ENCODE assay signal across 9 cellular contexts in the genomic region with DNA sequence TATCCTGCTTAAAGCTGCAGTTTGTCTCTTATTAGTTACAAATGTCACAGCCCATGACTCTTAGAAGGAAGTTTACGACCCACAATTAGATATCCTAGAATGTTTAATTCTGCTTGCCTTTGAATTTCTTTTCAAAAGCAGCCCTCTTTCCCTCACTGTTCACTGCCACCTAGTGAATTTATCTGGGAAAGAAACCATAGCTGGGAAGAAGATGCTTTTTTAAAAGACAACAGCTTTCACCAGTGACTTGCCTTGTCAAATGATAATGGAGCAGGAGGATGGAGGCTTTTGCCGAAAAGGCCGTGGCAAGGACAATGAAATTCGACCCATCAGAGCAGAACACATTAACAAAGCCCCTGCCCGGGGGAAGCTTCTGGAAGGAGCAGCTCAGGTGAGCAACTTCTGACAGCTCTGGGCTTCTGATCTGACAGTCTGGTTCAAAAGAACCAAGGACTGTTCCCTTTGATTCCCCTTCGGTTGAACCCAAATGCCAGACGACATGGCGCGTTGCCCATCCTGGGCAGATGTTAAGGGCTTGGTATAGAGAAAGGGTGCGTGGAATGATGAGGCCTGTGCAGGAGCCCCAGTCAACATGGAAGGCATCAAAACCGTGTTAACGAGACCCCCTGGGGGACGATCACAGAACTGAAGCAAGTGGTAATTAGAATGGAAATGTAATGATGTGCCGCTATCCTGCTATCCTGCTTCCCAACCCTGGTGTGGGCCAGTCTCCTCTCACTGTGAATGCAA.
DNase-seq lines count a peak whose midpoint lies in the region; ATAC-seq and TF ChIP-seq lines count a peak whose summit lies in the region.
"Had no signal": no experiment of that assay in that cellular context is flagged by ENCODE, and none has a peak within 500 bp of the region (broad histone marks: within the 10 kb centered on the region; RNA-seq: fewer than 3 reads in every experiment).

No MANE protein-coding gene starts in this region.

- no peaks in the 10 kb centered on the region for H3K27me3 ChIP-seq in body of pancreas
- no peaks in the 10 kb centered on the region for H3K27me3 ChIP-seq in kidney epithelial cell (ENCODE audit: control insufficient read depth, insufficient read depth, low read length)

- H3K36me3 ChIP-seq in body of pancreas (replicated peaks in 1 of 2; ENCODE audit: insufficient read depth in 1 of 2, low read depth in 2 of 2) (no peaks in the 10 kb centered on the region), kidney epithelial cell (ENCODE audit: control insufficient read depth, insufficient read depth, low read length) (no peaks in the 10 kb centered on the region)

- ATAC-seq in body of pancreas (no peak), GM21423 (IDR thresholded peaks at IDR 0.05; ENCODE audit: unreplicated experiment) (no peak)

- H3K4me1 ChIP-seq in body of pancreas = peaks cover 11% of the 10 kb centered on the region

- H3K4me3 ChIP-seq in AG09309 (ENCODE audit: control insufficient read depth, low read depth, low read length) (no peak overlapping the region), HFF-Myc (replicated peaks; ENCODE audit: low read depth, low read length) (no peak overlapping the region), body of pancreas (no peak overlapping the region), kidney epithelial cell (ENCODE audit: low read depth, low read length) (no peak overlapping the region)
- H3K4me3 ChIP-seq: skin epidermis had no signal

- peak; percentile 73 for TF ChIP-seq CTCF in AG09309 (IDR thresholded peaks at IDR 0.05; ENCODE audit: control insufficient read depth, insufficient read depth, low read depth, low read length, missing control alignments)
- TF ChIP-seq CTCF in HFF-Myc (IDR thresholded peaks at IDR 0.05; ENCODE audit: low read depth, low read length, missing control alignments) = peak; percentile 32
- peak in 5 of 7 experiments; percentile 20 to 48 (median 38) for TF ChIP-seq CTCF in body of pancreas (IDR thresholded peaks at IDR 0.05)
- TF ChIP-seq CTCF in kidney epithelial cell (IDR thresholded peaks at IDR 0.05; ENCODE audit: insufficient read depth, low read length, poor library complexity, severe bottlenecking) = peak; percentile 54

- H3K9me3 ChIP-seq in body of pancreas = no peaks in the 10 kb centered on the region

- no peak for DNase-seq in AG09309 (ENCODE audit: low read depth)
- no peak for DNase-seq in HFF-Myc (ENCODE audit: extremely low read depth, low read depth)
- no peak for DNase-seq in body of pancreas
- no peak for DNase-seq in kidney epithelial cell (ENCODE audit: low read depth)
- DNase-seq in NCI-H1930 (lab: John Stamatoyannopoulos, UW) = no peak
- no peak for DNase-seq in activated CD4-positive, alpha-beta T cell treated with anti-CD3 and anti-CD28 coated beads, Interleukin-2, amount 50 U/mL, for 48 hours
- no peak for DNase-seq in islet precursor cell

- intact Hi-C loops in body of pancreas (cut with DNase I) = loop anchor here (5.0 to 10.0 kb wide), 2 partner anchors 157 to 299 kb away; no protein-coding TSS in a partner anchor

- H3K27ac ChIP-seq in body of pancreas = no peak overlapping the region
- H3K27ac ChIP-seq: skin epidermis had no signal

- WGBS in body of pancreas, 2 donors = 64 to 65% methylated on average over 14 of the region's 14 CpGs

- TF ChIP-seq POLR2A in body of pancreas (IDR thresholded peaks at IDR 0.05) = no peak
